Comparison of ENCODE assay signal across 9 cellular contexts in the genomic region with DNA sequence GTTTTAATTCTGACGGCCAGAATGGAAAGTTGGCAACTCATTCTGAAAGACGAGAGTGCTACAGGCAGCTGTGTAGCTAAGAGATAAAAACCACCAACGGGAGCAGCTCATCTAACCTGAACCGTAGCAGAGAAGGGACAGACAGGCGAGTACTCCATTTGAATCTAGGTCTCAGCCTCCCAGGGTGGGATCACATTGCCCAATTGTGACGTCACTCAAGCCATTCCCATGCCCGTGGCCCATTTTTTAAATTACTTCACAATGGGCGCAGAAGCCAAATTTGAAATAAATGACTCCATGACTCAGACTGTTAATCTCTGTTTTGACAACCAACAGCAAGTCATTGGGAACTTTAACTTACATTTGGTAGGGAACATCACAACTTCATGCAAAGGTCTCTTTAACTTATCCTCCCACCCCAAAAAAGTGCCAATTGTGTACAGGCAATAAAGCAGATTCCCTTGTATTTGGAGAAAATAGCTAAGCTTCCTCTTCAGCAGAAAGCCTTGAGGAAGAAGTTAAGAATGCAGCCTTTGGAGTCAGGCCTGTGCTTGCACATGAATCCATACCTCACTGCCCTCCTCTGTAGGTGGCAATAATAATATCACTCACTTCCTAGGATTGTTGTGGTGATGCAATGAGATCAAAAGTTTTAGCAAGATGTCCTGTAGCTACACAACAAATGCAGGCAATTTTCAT.
DNase-seq lines count a peak whose midpoint lies in the region; ATAC-seq and TF ChIP-seq lines count a peak whose summit lies in the region.
"Had no signal": no experiment of that assay in that cellular context is flagged by ENCODE, and none has a peak within 500 bp of the region (broad histone marks: within the 10 kb centered on the region; RNA-seq: fewer than 3 reads in every experiment).

No MANE protein-coding gene starts in this region.

- no peak overlapping the region for H3K4me3 ChIP-seq in WERI-Rb-1 (ENCODE audit: low read depth, low read length)

- no peaks in the 10 kb centered on the region for H3K9me3 ChIP-seq in WERI-Rb-1 (ENCODE audit: severe bottlenecking)

- no peak overlapping the region for H3K27ac ChIP-seq in WERI-Rb-1

- no peaks in the 10 kb centered on the region for H3K27me3 ChIP-seq in WERI-Rb-1 (ENCODE audit: insufficient read depth, low read depth, severe bottlenecking)

- TF ChIP-seq CTCF in WERI-Rb-1 (IDR thresholded peaks at IDR 0.05; ENCODE audit: low read depth, low read length) = no peak

- ATAC-seq in HG02840 (IDR thresholded peaks at IDR 0.05; ENCODE audit: low FRiP score, unreplicated experiment) (peak; percentile 77), SK-N-SH treated with all-trans-retinoic acid at 6 μM for 48 hours (peak; percentile 86)

- H3K36me3 ChIP-seq in WERI-Rb-1 = no peaks in the 10 kb centered on the region

- DNase-seq in activated T-cell treated with anti-CD3 and anti-CD28 coated beads for 48 hours (ENCODE audit: low read depth) (peak; percentile 11), activated T-cell treated with anti-CD3 and anti-CD28 coated beads for 4 hours (no peak), fibroblast of peridontal ligament (ENCODE audit: extremely low read depth) (peak; percentile 98), NCI-H1048 (lab: John Stamatoyannopoulos, UW) (no peak), WERI-Rb-1 (no peak)
- DNase-seq in stimulated activated CD4-positive, alpha-beta T cell treated with anti-CD3 and anti-CD28 coated beads, Interleukin-2, amount 100 ng/mL, for 48 hours = peak; percentile 22
- DNase-seq: DND-41 had no signal

TF ChIP-seq in SK-N-SH treated with all-trans-retinoic acid at 6 μM for 48 hours, 23 proteins besides CTCF, POLR2A, EP300 and RAD21:
- TF ChIP-seq CREB5 (CRISPR knock-in tag; IDR thresholded peaks at IDR 0.05; ENCODE audit: low read depth) (peak; percentile 76; the same call in 1 of the 2 replicates), BACH2 (CRISPR knock-in tag; IDR thresholded peaks at IDR 0.05; ENCODE audit: borderline replicate concordance) (no peak), ESRRG (CRISPR knock-in tag; IDR thresholded peaks at IDR 0.05) (no peak), ISL1 (CRISPR knock-in tag; IDR thresholded peaks at IDR 0.05) (peak; percentile 63), CSDC2 (CRISPR knock-in tag; IDR thresholded peaks at IDR 0.05) (0 out of 2 replicates have a peak, but pooled peaks have one; percentile 29), ZC3H10 (CRISPR knock-in tag; IDR thresholded peaks at IDR 0.05) (no peak)

Comparison
In these comparisons a context has a peak if more than half of its experiments do, and no peak if none do; other contexts are left out.
1. DNase-seq: peak in activated T-cell treated with anti-CD3 and anti-CD28 coated beads for 48 hours (single experiment), fibroblast of peridontal ligament (single experiment) and stimulated activated CD4-positive, alpha-beta T cell treated with anti-CD3 and anti-CD28 coated beads, Interleukin-2, amount 100 ng/mL, for 48 hours (2 of 2); none in activated T-cell treated with anti-CD3 and anti-CD28 coated beads for 4 hours (single experiment), NCI-H1048 (single experiment) and WERI-Rb-1 (single experiment).